Comparison of ENCODE assay signal across 1 cellular context in genomic region chr3:30597131-30597768, GRCh38.
A peak's percentile ranks its signal among the peaks of the same experiment; 100 is the strongest.
TF ChIP-seq lines count a peak whose summit lies in the region.

No MANE protein-coding gene starts in this region.

TF ChIP-seq in HepG2, 621 proteins besides CTCF, POLR2A, EP300 and RAD21 (continued from another document and continues in another):
- no peak for TF ChIP-seq THAP8 (CRISPR knock-in tag; IDR thresholded peaks at IDR 0.05; ENCODE audit: borderline replicate concordance)
- peak; percentile 94 for TF ChIP-seq PHF5A (CRISPR knock-in tag; IDR thresholded peaks at IDR 0.05; ENCODE audit: low read depth, unreplicated experiment)
- no peak for TF ChIP-seq ETV6 (CRISPR knock-in tag; conservative IDR thresholded peaks at IDR 0.05)
- TF ChIP-seq PAX8 (CRISPR knock-in tag; IDR thresholded peaks at IDR 0.05; ENCODE audit: borderline replicate concordance) = no peak
- TF ChIP-seq ZNF510 (CRISPR knock-in tag; IDR thresholded peaks at IDR 0.05; ENCODE audit: low read depth) = no peak
- no peak for TF ChIP-seq ZNF781 (CRISPR knock-in tag; IDR thresholded peaks at IDR 0.05; ENCODE audit: borderline replicate concordance, not compliant biosample characterization)
- TF ChIP-seq HDAC6 (IDR thresholded peaks at IDR 0.05; ENCODE audit: low read depth, low read length) = no peak
- no peak for TF ChIP-seq THYN1 (CRISPR knock-in tag; IDR thresholded peaks at IDR 0.05; ENCODE audit: borderline replicate concordance, low read depth)
- TF ChIP-seq ZNF343 (CRISPR knock-in tag; IDR thresholded peaks at IDR 0.05) = no peak
- TF ChIP-seq ZNF281 (CRISPR knock-in tag; IDR thresholded peaks at IDR 0.05; ENCODE audit: borderline replicate concordance) = no peak
- peak; percentile 96 for TF ChIP-seq SOX13 (IDR thresholded peaks at IDR 0.05)
- peak in 1 of 2 experiments; percentile 100; a peak in 2 of 4 replicates for TF ChIP-seq SOX13 (CRISPR knock-in tag; conservative IDR thresholded peaks at IDR 0.05 in 1 of 2, IDR thresholded peaks at IDR 0.05 in 1 of 2)
- peak; percentile 95 for TF ChIP-seq ETV5 (CRISPR knock-in tag; IDR thresholded peaks at IDR 0.05; ENCODE audit: borderline replicate concordance)
- TF ChIP-seq ZFP36L1 (CRISPR knock-in tag; IDR thresholded peaks at IDR 0.05) = peak; percentile 91; the same call in 1 of the 2 replicates
- TF ChIP-seq ZNF710 (CRISPR knock-in tag; IDR thresholded peaks at IDR 0.05; ENCODE audit: borderline replicate concordance) = peak; percentile 89; the same call in 1 of the 2 replicates
- TF ChIP-seq POGZ (CRISPR knock-in tag; IDR thresholded peaks at IDR 0.05) = peak; percentile 95
- TF ChIP-seq PHF20 (CRISPR knock-in tag; IDR thresholded peaks at IDR 0.05) = no peak
- TF ChIP-seq ZNF263 (CRISPR knock-in tag; IDR thresholded peaks at IDR 0.05) = no peak
- TF ChIP-seq TARDBP (CRISPR knock-in tag; IDR thresholded peaks at IDR 0.05) = peak; percentile 94
- TF ChIP-seq ZSCAN21 (CRISPR knock-in tag; IDR thresholded peaks at IDR 0.05; ENCODE audit: borderline replicate concordance) = no peak
- no peak for TF ChIP-seq ZNF235 (CRISPR knock-in tag; IDR thresholded peaks at IDR 0.05; ENCODE audit: borderline replicate concordance)
- no peak for TF ChIP-seq ARNT (IDR thresholded peaks at IDR 0.05)
- TF ChIP-seq THAP11 (CRISPR knock-in tag; IDR thresholded peaks at IDR 0.05) = peak; percentile 75; the same call in 1 of the 2 replicates
- TF ChIP-seq ZNF839 (CRISPR knock-in tag; IDR thresholded peaks at IDR 0.05; ENCODE audit: borderline replicate concordance) = no peak
- peak; percentile 47; the same call in 1 of the 2 replicates for TF ChIP-seq ZNF747 (CRISPR knock-in tag; IDR thresholded peaks at IDR 0.05; ENCODE audit: borderline replicate concordance)
- TF ChIP-seq TOPORS (CRISPR knock-in tag; IDR thresholded peaks at IDR 0.05) = peak; percentile 81; the same call in 1 of the 2 replicates
- TF ChIP-seq YY1 (IDR thresholded peaks at IDR 0.05; ENCODE audit: insufficient read depth, insufficient replicate concordance, low read depth, low read length) = no peak
- TF ChIP-seq YEATS2 (CRISPR knock-in tag; IDR thresholded peaks at IDR 0.05; ENCODE audit: borderline replicate concordance) = peak; percentile 57; the same call in 1 of the 2 replicates
- TF ChIP-seq KMT2A (CRISPR knock-in tag; IDR thresholded peaks at IDR 0.05) = no peak
- TF ChIP-seq ZBTB1 (CRISPR knock-in tag; IDR thresholded peaks at IDR 0.05; ENCODE audit: borderline replicate concordance) = no peak
- TF ChIP-seq ZNF543 (CRISPR knock-in tag; IDR thresholded peaks at IDR 0.05) = no peak
- peak; percentile 99 for TF ChIP-seq ARID5B (CRISPR knock-in tag; IDR thresholded peaks at IDR 0.05)
- no peak for TF ChIP-seq ZKSCAN5 (CRISPR knock-in tag; IDR thresholded peaks at IDR 0.05)
- no peak for TF ChIP-seq TRIM22 (IDR thresholded peaks at IDR 0.05)
- TF ChIP-seq ELF3 (CRISPR knock-in tag; IDR thresholded peaks at IDR 0.05) = peak; percentile 98
- no peak for TF ChIP-seq RBM22 (optimal IDR thresholded peaks at IDR 0.05; ENCODE audit: low read length)
- no peak for TF ChIP-seq CREB3 (CRISPR knock-in tag; IDR thresholded peaks at IDR 0.05)
- TF ChIP-seq ZNF326 (CRISPR knock-in tag; IDR thresholded peaks at IDR 0.05; ENCODE audit: borderline replicate concordance) = no peak
- TF ChIP-seq RORA (CRISPR knock-in tag; IDR thresholded peaks at IDR 0.05) = peak; percentile 82; the same call in 1 of the 2 replicates
- no peak for TF ChIP-seq IKZF1 (IDR thresholded peaks at IDR 0.05)
- TF ChIP-seq FOSL1 (CRISPR knock-in tag; IDR thresholded peaks at IDR 0.05; ENCODE audit: borderline replicate concordance) = peak; percentile 94
- no peak for TF ChIP-seq ZNF773 (CRISPR knock-in tag; IDR thresholded peaks at IDR 0.05; ENCODE audit: borderline replicate concordance)
- peak; percentile 78 for TF ChIP-seq PITX1 (CRISPR knock-in tag; IDR thresholded peaks at IDR 0.05)
- peak; percentile 73; the same call in 1 of the 2 replicates for TF ChIP-seq SMC3 (IDR thresholded peaks at IDR 0.05; ENCODE audit: low read length)
- TF ChIP-seq NFE2 (CRISPR knock-in tag; IDR thresholded peaks at IDR 0.05) = no peak
- TF ChIP-seq SCMH1 (CRISPR knock-in tag; IDR thresholded peaks at IDR 0.05; ENCODE audit: borderline replicate concordance) = no peak
- TF ChIP-seq BRD4 (CRISPR knock-in tag; IDR thresholded peaks at IDR 0.05) = peak; percentile 61
- peak; percentile 100 for TF ChIP-seq CEBPB (IDR thresholded peaks at IDR 0.05; ENCODE audit: borderline replicate concordance, low read depth, low read length)
- no peak for TF ChIP-seq FOXC1 (CRISPR knock-in tag; IDR thresholded peaks at IDR 0.05; ENCODE audit: borderline replicate concordance)
- peak; percentile 43; the same call in 1 of the 2 replicates for TF ChIP-seq ZHX1 (CRISPR knock-in tag; IDR thresholded peaks at IDR 0.05; ENCODE audit: low read depth)
- no peak for TF ChIP-seq E2F2 (CRISPR knock-in tag; IDR thresholded peaks at IDR 0.05; ENCODE audit: borderline replicate concordance)
- no peak for TF ChIP-seq ZNF740 (CRISPR knock-in tag; IDR thresholded peaks at IDR 0.05)
